ENCODE assay signal across 29 cellular contexts in the genomic region with DNA sequence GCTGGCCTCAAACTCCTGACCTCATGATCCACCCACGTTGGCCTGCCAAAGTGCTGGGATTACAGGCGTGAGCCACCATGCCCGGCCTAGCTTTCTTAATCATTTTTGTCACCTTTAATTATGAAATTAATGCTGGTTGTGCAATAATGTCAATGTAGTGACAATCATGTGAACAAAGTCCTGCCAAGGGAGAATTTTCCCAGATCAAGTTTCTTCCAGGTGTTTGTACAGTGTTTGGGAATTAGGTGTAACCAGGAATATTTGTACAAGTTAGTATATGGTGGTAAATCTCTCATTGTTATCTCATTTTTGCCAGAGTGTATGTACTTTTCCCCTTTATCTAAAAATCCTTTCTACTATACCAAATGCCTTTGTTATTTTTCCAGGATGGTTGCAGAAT.
"Had no signal": no experiment of that assay in that cellular context is flagged by ENCODE, and none has a peak within 500 bp of the region (broad histone marks: within the 10 kb centered on the region; RNA-seq: fewer than 3 reads in every experiment).

No MANE protein-coding gene starts in this region.

- ATAC-seq: activated CD8-positive, alpha-beta T cell treated with anti-CD3 and anti-CD28 coated beads for 36 hours; activated T-cell treated with anti-CD3 and anti-CD28 coated beads, Interleukin-2, amount 50 U/mL, for 72 hours; activated T-helper 17 cell treated with anti-CD3 and anti-CD28 coated beads, Interleukin-2, amount 50 U/mL, for 72 hours; Panc1 had no signal

- H3K27me3 ChIP-seq: SJSA1 had no signal

- H3K4me3 ChIP-seq: SJSA1 had no signal

- DNase-seq: activated CD4-positive, alpha-beta T cell treated with anti-CD3 and anti-CD28 coated beads, Interleukin-2, amount 10 ng/mL, durations not matched to agents 24 days and 14 days; activated CD4-positive, alpha-beta T cell treated with anti-CD3 and anti-CD28 coated beads, Interleukin-2, amount 50 U/mL, for 4 hours; activated CD8-positive, alpha-beta T cell treated with anti-CD3 and anti-CD28 coated beads for 36 hours; activated effector memory CD4-positive, alpha-beta T cell treated with anti-CD3 and anti-CD28 coated beads, Interleukin-2, amount 50 U/mL, for 16 hours; activated naive CD4-positive, alpha-beta T cell; activated naive CD4-positive, alpha-beta T cell treated with anti-CD3 and anti-CD28 coated beads, Interleukin-2, amount 50 U/mL, for 16 hours; activated naive CD8-positive, alpha-beta T cell treated with anti-CD3 and anti-CD28 coated beads for 36 hours; activated T-cell treated with anti-CD3 and anti-CD28 coated beads, Interleukin-2, amount 50 U/mL, for 1 hour; activated T-cell treated with anti-CD3 and anti-CD28 coated beads, Interleukin-2, amount 50 U/mL, for 72 hours; amniotic stem cell; aorta; caudate nucleus; cerebellar nuclear complex; NCI-H1092 treated with DMSO at 0.1 percent for 48 hours; NCI-H1417 treated with DMSO at 0.1 percent for 48 hours; NCI-H187 treated with DMSO at 0.1 percent for 48 hours; NCI-H2081; NCI-H2171 treated with DMSO at 0.1 percent for 48 hours; NCI-H2227 treated with DMSO at 0.1 percent for 48 hours; NCI-H446; NCI-H510A treated with DMSO at 0.1 percent for 48 hours; NCI-H526 treated with DMSO at 0.1 percent for 48 hours; SHP77 treated with DMSO at 0.1 percent for 48 hours; SK-N-SH had no signal

- H3K9me3 ChIP-seq: SJSA1, SK-N-SH had no signal

- H3K4me1 ChIP-seq: SJSA1 had no signal

- H3K27ac ChIP-seq: KMS-11, SJSA1 had no signal

- FAIRE-seq: TTC549 had no signal
